In the genomic region with DNA sequence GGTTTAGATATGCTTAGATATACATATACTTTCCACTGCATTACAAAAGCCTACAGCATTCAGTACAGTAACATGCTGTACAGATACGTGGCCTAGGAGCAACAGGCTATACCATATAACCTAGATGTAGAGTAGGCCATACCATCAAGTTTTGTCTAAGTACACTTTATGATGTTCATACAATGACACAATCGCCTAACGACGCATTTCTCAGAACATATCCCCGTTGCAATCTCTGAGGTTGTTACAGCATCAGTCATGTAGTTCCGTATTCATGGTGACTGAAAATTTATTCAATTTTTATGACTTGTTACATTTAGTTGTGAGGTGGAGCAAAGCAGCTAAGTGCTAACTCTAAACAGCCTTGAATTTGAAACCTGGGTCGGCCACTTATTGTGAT, we compare ENCODE assay signal across 26 cellular contexts. TPM values are rescaled to one million over a fixed set of nuclear protein-coding genes. Genes with fewer than 3 reads are reported as not detected.
DNase-seq lines count a peak whose midpoint lies in the region; ATAC-seq, FAIRE-seq and TF ChIP-seq lines count a peak whose summit lies in the region.
"Had no signal": no experiment of that assay in that cellular context is flagged by ENCODE, and none has a peak within 500 bp of the region (broad histone marks: within the 10 kb centered on the region; RNA-seq: fewer than 3 reads in every experiment).

No MANE protein-coding gene starts in this region.

- FAIRE-seq in D721Med (lab: Jason Lieb, UNC) = peak; percentile 35
- FAIRE-seq: A204.1 had no signal

- H3K27ac ChIP-seq in HL-60 (replicated peaks) (peak overlapping the region; percentile 13), adrenal gland (peak overlapping the region in 3 of 5 donors; percentile 46 to 58 (median 57)), neutrophil (peak overlapping the region; percentile 53)
- H3K27ac ChIP-seq: BLaER1, Peyer's patch, SK-N-MC had no signal

- peaks cover 14 to 46% of the 10 kb centered on the region in 2 donors for H3K4me1 ChIP-seq in adrenal gland (replicated peaks in 1 of 2)
- H3K4me1 ChIP-seq in neutrophil (ENCODE audit: control insufficient read depth in 1 of 2, insufficient read depth in 1 of 2, low read depth in 1 of 2, low read length in 1 of 2) = peaks cover 32 to 33% of the 10 kb centered on the region in 2 experiments

- H3K9me3 ChIP-seq in adrenal gland (replicated peaks in 1 of 3) = no peaks in the 10 kb centered on the region
- no peaks in the 10 kb centered on the region for H3K9me3 ChIP-seq in neutrophil
- H3K9me3 ChIP-seq: Peyer's patch had no signal

- H3K27me3 ChIP-seq in HL-60 (ENCODE audit: insufficient read depth, poor library complexity, severe bottlenecking) (no peaks in the 10 kb centered on the region), adrenal gland (no peaks in the 10 kb centered on the region), neutrophil (no peaks in the 10 kb centered on the region)
- H3K27me3 ChIP-seq: BLaER1, MG63, Peyer's patch had no signal

- 88 to 97% (median 91%) methylated on average over 7 of the region's 7 CpGs for WGBS in adrenal gland, 4 donors

- TF ChIP-seq POLR2A in adrenal gland (IDR thresholded peaks at IDR 0.05) = no peak

- no peak for ATAC-seq in HG03432 (IDR thresholded peaks at IDR 0.05; ENCODE audit: unreplicated experiment)

- DNase-seq in D721Med (ENCODE audit: insufficient read length, low spot score) (no peak), HL-60 (ENCODE audit: low read depth in 1 of 2, low spot score in 1 of 2) (peak in 1 of 2 experiments; percentile 65), adrenal gland (no peak), NCI-H2171 (lab: John Stamatoyannopoulos, UW) (no peak), DMS153 (lab: John Stamatoyannopoulos, UW) (no peak)
- DNase-seq: CD4-positive, CD25-positive, alpha-beta regulatory T cell; DMS53; GOT3; HFFc6; KBM-7; MG63; NCI-H1092 treated with DMSO at 0.1 percent for 48 hours; NCI-H1436 treated with DMSO at 0.1 percent for 48 hours; NCI-H1930; NCI-H2107; NCI-H446 treated with DMSO at 0.1 percent for 48 hours; NCI-H526 treated with DMSO at 0.1 percent for 48 hours; Peyer's patch; SIG-M5; SW 1271 had no signal

- intact Hi-C loops in adrenal gland (cut with DNase I) = no loop called here

- TF ChIP-seq CTCF in D721Med (IDR thresholded peaks at IDR 0.05; ENCODE audit: insufficient read depth, missing control alignments) = no peak
- no peak for TF ChIP-seq CTCF in HL-60 (IDR thresholded peaks at IDR 0.05; ENCODE audit: insufficient read depth, low read length)
- no peak for TF ChIP-seq CTCF in adrenal gland (IDR thresholded peaks at IDR 0.05)
- no peak for TF ChIP-seq CTCF in neutrophil (IDR thresholded peaks at IDR 0.05)

- H3K4me3 ChIP-seq in HL-60 (replicated peaks; ENCODE audit: insufficient read depth, low read length) (no peak overlapping the region), adrenal gland (no peak overlapping the region), neutrophil (ENCODE audit: low read depth in 1 of 2, low read length in 1 of 2) (no peak overlapping the region)
- H3K4me3 ChIP-seq: HAP-1, MG63, Peyer's patch, SK-N-MC had no signal

- H3K36me3 ChIP-seq in adrenal gland (replicated peaks in 1 of 2) (no peaks in the 10 kb centered on the region), neutrophil (no peaks in the 10 kb centered on the region)
- H3K36me3 ChIP-seq: MG63, Peyer's patch had no signal

RNA-seq across cellular contexts. Expression of a gene that starts 6.7 kb away (rescaled TPM):
- 10 to 100 TPM; 28.0 to 94.3 (median 53.3) TPM for total RNA-seq in adrenal gland
- 10 to 100 TPM; 10.1 to 18.7 (median 15.8) TPM for polyA plus RNA-seq in adrenal gland
